In genomic region chr20:4813839-4814695, GRCh38 we compare ENCODE assay signal across 8 cellular contexts. TPM values are rescaled to one million over a fixed set of nuclear protein-coding genes. Genes with fewer than 3 reads are reported as not detected.
A peak's percentile ranks its signal among the peaks of the same experiment; 100 is the strongest.
DNase-seq lines count a peak whose midpoint lies in the region; ATAC-seq and TF ChIP-seq lines count a peak whose summit lies in the region.

No MANE protein-coding gene starts in this region.

- DNase-seq in stimulated activated CD8-positive, alpha-beta memory T cell treated with anti-CD3 and anti-CD28 coated beads, Interleukin-15, amount 100 ng/mL, for 1 hour (ENCODE audit: low read depth) = peak; percentile 49
- DNase-seq in stimulated activated CD8-positive, alpha-beta memory T cell treated with anti-CD3 and anti-CD28 coated beads, Interleukin-4, amount 100 ng/mL, for 48 hours = no peak
- DNase-seq in activated B cell treated with CpG ODN at 0.5 μM for 24 hours (peak; percentile 70), glutamatergic neuron (no peak), NCI-H2171 treated with DMSO at 0.1 percent for 48 hours (lab: John Stamatoyannopoulos, UW) (no peak), NCI-H524 (lab: John Stamatoyannopoulos, UW) (no peak)
- DNase-seq in stimulated activated CD4-positive, alpha-beta T cell treated with anti-CD3 and anti-CD28 coated beads, Interleukin-4, amount 100 ng/mL, for 1 hour = peak; percentile 34

- POLR2A ChIA-PET in activated B cell treated with CpG ODN at 0.5 μM for 24 hours (lab: Charles Lee) = interaction anchor here (0.5 to 5.2 kb wide), 29 partner anchors 8 to 313 kb away, joined by 3 to 44 read pairs (median 5); partner anchors contain the start of genes CDS2 and PCNA

- H3K27ac Mint-ChIP-seq in activated B cell treated with CpG ODN at 0.5 μM for 24 hours (peak overlapping the region; percentile 99), glutamatergic neuron (ENCODE audit: unreplicated experiment) (no peak overlapping the region)

- CTCF ChIA-PET in activated B cell treated with CpG ODN at 0.5 μM for 24 hours (lab: Charles Lee) = interaction anchor here (0.9 to 3.7 kb wide), 9 partner anchors 8 to 313 kb away, joined by 3 to 18 read pairs (median 4); partner anchors contain the start of gene CDS2

- TF ChIP-seq CTCF in activated B cell treated with CpG ODN at 0.5 μM for 24 hours (IDR thresholded peaks at IDR 0.05) (no peak), glutamatergic neuron (IDR thresholded peaks at IDR 0.05; ENCODE audit: partially characterized antibody, unreplicated experiment) (no peak)

- H3K27me3 Mint-ChIP-seq in activated B cell treated with CpG ODN at 0.5 μM for 24 hours (no peaks in the 10 kb centered on the region), glutamatergic neuron (ENCODE audit: unreplicated experiment) (peaks cover 6% of the 10 kb centered on the region)

- intact Hi-C loops in activated B cell treated with CpG ODN at 0.5 μM for 24 hours (cut with micrococcal nuclease) = loop anchor here (1.0 to 5.0 kb wide), 10 partner anchors 15 to 1138 kb away; partner anchors contain the start of genes CDS2, MCM8 and TRMT6

- peak; percentile 44 for ATAC-seq in HG03342 (IDR thresholded peaks at IDR 0.05; ENCODE audit: unreplicated experiment)
- peak; percentile 49 for ATAC-seq in activated B cell treated with CpG ODN at 0.5 μM for 24 hours (ENCODE audit: low read depth)

- no peaks in the 10 kb centered on the region for H3K9me3 Mint-ChIP-seq in activated B cell treated with CpG ODN at 0.5 μM for 24 hours
- peaks cover 2% of the 10 kb centered on the region for H3K9me3 Mint-ChIP-seq in glutamatergic neuron (ENCODE audit: unreplicated experiment)

- H3K4me1 Mint-ChIP-seq in activated B cell treated with CpG ODN at 0.5 μM for 24 hours = peaks cover 98% of the 10 kb centered on the region
- peaks cover 15% of the 10 kb centered on the region for H3K4me1 Mint-ChIP-seq in glutamatergic neuron (ENCODE audit: low read depth, unreplicated experiment)

- H3K36me3 Mint-ChIP-seq in activated B cell treated with CpG ODN at 0.5 μM for 24 hours (ENCODE audit: low read depth) (peaks cover 66% of the 10 kb centered on the region), glutamatergic neuron (ENCODE audit: unreplicated experiment) (peaks cover 5% of the 10 kb centered on the region)

- H3K4me3 Mint-ChIP-seq in activated B cell treated with CpG ODN at 0.5 μM for 24 hours (peak overlapping the region; percentile 89), glutamatergic neuron (ENCODE audit: unreplicated experiment) (peak overlapping the region; percentile 17)

RNA-seq across cellular contexts. Expression of gene RASSF2, which starts 9.3 kb away (rescaled TPM):
- total RNA-seq in activated B cell treated with CpG ODN at 0.5 μM for 24 hours (202 and 217 TPM in 2 replicates), glutamatergic neuron (ENCODE audit: unreplicated experiment) (62.8 TPM)

Comparison
In these comparisons a context has a peak if more than half of its experiments do, and no peak if none do; other contexts are left out.
1. DNase-seq: peak in stimulated activated CD8-positive, alpha-beta memory T cell treated with anti-CD3 and anti-CD28 coated beads, Interleukin-15, amount 100 ng/mL, for 1 hour (single experiment), activated B cell treated with CpG ODN at 0.5 μM for 24 hours (single experiment) and stimulated activated CD4-positive, alpha-beta T cell treated with anti-CD3 and anti-CD28 coated beads, Interleukin-4, amount 100 ng/mL, for 1 hour (single experiment); none in stimulated activated CD8-positive, alpha-beta memory T cell treated with anti-CD3 and anti-CD28 coated beads, Interleukin-4, amount 100 ng/mL, for 48 hours (single experiment), glutamatergic neuron (single experiment), NCI-H2171 treated with DMSO at 0.1 percent for 48 hours (single experiment) and NCI-H524 (0 of 2).